8 cellular contexts compared by ENCODE assay signal in the genomic region with DNA sequence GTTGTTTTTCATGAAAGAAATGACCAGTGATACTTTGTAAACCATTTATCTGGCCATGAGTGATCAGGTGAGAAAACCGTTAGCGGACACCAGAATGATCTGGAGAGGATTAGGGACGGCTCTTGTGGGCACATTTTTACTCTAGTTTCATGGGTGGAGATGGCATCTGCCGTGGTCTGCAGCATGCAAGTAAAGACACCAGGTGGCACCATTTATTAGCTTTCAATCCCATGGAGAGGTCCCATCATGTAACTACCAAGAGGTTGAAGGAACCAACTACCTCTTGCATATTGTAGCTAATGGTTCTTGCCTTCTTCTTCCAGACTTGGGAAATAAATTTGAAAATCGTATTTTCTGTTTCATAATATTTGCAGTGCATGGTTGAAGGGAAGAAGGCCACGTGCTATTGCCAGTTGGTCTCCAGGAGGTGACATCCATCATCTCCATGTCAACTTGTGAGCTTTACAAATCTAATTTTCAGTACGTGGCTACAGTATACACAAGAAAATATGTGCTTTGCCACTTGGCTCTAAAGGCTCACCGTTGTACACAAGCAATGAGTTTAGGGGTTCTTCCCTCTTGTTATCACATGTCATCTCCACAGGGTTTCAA. TPM values are rescaled to one million over a fixed set of nuclear protein-coding genes. Genes with fewer than 3 reads are reported as not detected.
DNase-seq lines count a peak whose midpoint lies in the region; ATAC-seq, FAIRE-seq and TF ChIP-seq lines count a peak whose summit lies in the region.

No MANE protein-coding gene starts in this region.

- H2AK5ac ChIP-seq in mesendoderm (ENCODE audit: low read length): no peak overlapping the region

- no peak overlapping the region for H2BK120ac ChIP-seq in mesendoderm (ENCODE audit: low read depth, low read length)

- ATAC-seq in stimulated activated effector memory CD8-positive, alpha-beta T cell treated with anti-CD3 and anti-CD28 coated beads, Interleukin-12 subunit alpha, Interleukin-12 subunit beta, amount 100 ng/mL, for 72 hours: peak; percentile 15
- ATAC-seq in HG02610 (IDR thresholded peaks at IDR 0.05; ENCODE audit: unreplicated experiment): no peak

- no peak overlapping the region for H4K8ac ChIP-seq in mesendoderm (ENCODE audit: low read depth, low read length)

- WGBS in mesendoderm (ENCODE audit: extremely low coverage, insufficient coverage, low lambda C conversion rate): no CpG with 5 or more reads among the region's 8 CpGs

- H3K4me3 Mint-ChIP-seq in stimulated activated effector memory CD8-positive, alpha-beta T cell treated with anti-CD3 and anti-CD28 coated beads, Interleukin-12 subunit alpha, Interleukin-12 subunit beta, amount 100 ng/mL, for 72 hours: peak overlapping the region; percentile 90

- DNase-seq in AG09319 (ENCODE audit: extremely low read depth, low read depth): no peak
- peak; percentile 45 for DNase-seq in GM19239 (ENCODE audit: insufficient read length, low spot score)
- peak; percentile 49 for DNase-seq in NCI-H460 (ENCODE audit: extremely low read depth, low read depth)
- peak; percentile 62 for DNase-seq in activated CD4-positive, alpha-beta T cell treated with anti-CD3 and anti-CD28 coated beads for 48 hours
- DNase-seq in effector CD4-positive, alpha-beta T cell: peak; percentile 52
- peak; percentile 86 for DNase-seq in mesendoderm
- peak; percentile 14 to 64 for DNase-seq in stimulated activated effector memory CD8-positive, alpha-beta T cell treated with anti-CD3 and anti-CD28 coated beads, Interleukin-12 subunit alpha, Interleukin-12 subunit beta, amount 100 ng/mL, for 72 hours (ENCODE audit: low spot score in 2 of 2)

- H3K4me3 ChIP-seq in mesendoderm (ENCODE audit: low read length): no peak overlapping the region

- H2BK5ac ChIP-seq in mesendoderm (ENCODE audit: low read length): no peak overlapping the region

- no peaks in the 10 kb centered on the region for H3K9me3 Mint-ChIP-seq in stimulated activated effector memory CD8-positive, alpha-beta T cell treated with anti-CD3 and anti-CD28 coated beads, Interleukin-12 subunit alpha, Interleukin-12 subunit beta, amount 100 ng/mL, for 72 hours

- H3K4me1 ChIP-seq in mesendoderm (ENCODE audit: control insufficient read depth, low read depth, low read length): peaks cover 16% of the 10 kb centered on the region

- peak; percentile 81 for TF ChIP-seq CTCF in AG09319 (IDR thresholded peaks at IDR 0.05; ENCODE audit: low read depth, low read length)

- no peaks in the 10 kb centered on the region for H3K79me2 ChIP-seq in mesendoderm (ENCODE audit: control insufficient read depth, insufficient read depth, low read length)

- no peak overlapping the region for H3K4ac ChIP-seq in mesendoderm (ENCODE audit: low read depth, low read length)

- H3K36me3 ChIP-seq in mesendoderm (ENCODE audit: control insufficient read depth, insufficient read depth, low read length): no peaks in the 10 kb centered on the region

- no peak overlapping the region for H3K4me2 ChIP-seq in mesendoderm (ENCODE audit: low read length)

- H3K27ac Mint-ChIP-seq in stimulated activated effector memory CD8-positive, alpha-beta T cell treated with anti-CD3 and anti-CD28 coated beads, Interleukin-12 subunit alpha, Interleukin-12 subunit beta, amount 100 ng/mL, for 72 hours: peak overlapping the region; percentile 96

- H3K27me3 ChIP-seq in mesendoderm (ENCODE audit: insufficient read depth, low read length, poor library complexity): no peaks in the 10 kb centered on the region

- no peak overlapping the region for H3K56ac ChIP-seq in mesendoderm (ENCODE audit: low read length)

- no peaks in the 10 kb centered on the region for H3K79me1 ChIP-seq in mesendoderm (ENCODE audit: low read length)

- H4K5ac ChIP-seq in mesendoderm (ENCODE audit: low read length): no peak overlapping the region

- no peak overlapping the region for H3K23ac ChIP-seq in mesendoderm (ENCODE audit: low read length)

- no peak overlapping the region for H3K18ac ChIP-seq in mesendoderm (ENCODE audit: low read length)

- FAIRE-seq in GM19239 (lab: Jason Lieb, UNC): peak; percentile 97

- H3K27ac ChIP-seq in mesendoderm (ENCODE audit: low read depth, low read length): no peak overlapping the region

- H3K4me1 Mint-ChIP-seq in stimulated activated effector memory CD8-positive, alpha-beta T cell treated with anti-CD3 and anti-CD28 coated beads, Interleukin-12 subunit alpha, Interleukin-12 subunit beta, amount 100 ng/mL, for 72 hours: peaks cover 41% of the 10 kb centered on the region

- H3K36me3 Mint-ChIP-seq in stimulated activated effector memory CD8-positive, alpha-beta T cell treated with anti-CD3 and anti-CD28 coated beads, Interleukin-12 subunit alpha, Interleukin-12 subunit beta, amount 100 ng/mL, for 72 hours: peaks cover 16% of the 10 kb centered on the region

- H3K9ac ChIP-seq in mesendoderm (ENCODE audit: low read length): peak overlapping the region; percentile 26

- no peak overlapping the region for H2BK15ac ChIP-seq in mesendoderm (replicated peaks; ENCODE audit: low read depth)

RNA-seq across cellular contexts. Expression of gene MAPKBP1, which starts 1.5 kb away (rescaled TPM):
- 8.2 and 9.0 TPM in 2 replicates for total RNA-seq in NCI-H460 (2014; rRNA removed; shearing (Covaris generic))
- polyA plus RNA-seq in NCI-H460 (2014; cell fraction: nucleus; rRNA removed): 30.8 and 37.5 TPM in 2 replicates
- 3.0 TPM for polyA plus RNA-seq in mesendoderm (2013, experiment 1 of 2)
- polyA plus RNA-seq in mesendoderm (2013, experiment 2 of 2): 2.9 TPM

RNA-seq across cellular contexts. Expression of gene JMJD7, which starts 55.1 kb away (rescaled TPM):
- total RNA-seq in NCI-H460 (2014; rRNA removed; shearing (Covaris generic)): 3.1 TPM in 2 replicates
- polyA plus RNA-seq in NCI-H460 (2014; cell fraction: nucleus; rRNA removed): 18.1 and 20.6 TPM in 2 replicates
- 5.6 TPM for polyA plus RNA-seq in mesendoderm (2013, experiment 1 of 2)
- polyA plus RNA-seq in mesendoderm (2013, experiment 2 of 2): 6.4 TPM
